ENCODE assay signal across 26 cellular contexts in the genomic region with DNA sequence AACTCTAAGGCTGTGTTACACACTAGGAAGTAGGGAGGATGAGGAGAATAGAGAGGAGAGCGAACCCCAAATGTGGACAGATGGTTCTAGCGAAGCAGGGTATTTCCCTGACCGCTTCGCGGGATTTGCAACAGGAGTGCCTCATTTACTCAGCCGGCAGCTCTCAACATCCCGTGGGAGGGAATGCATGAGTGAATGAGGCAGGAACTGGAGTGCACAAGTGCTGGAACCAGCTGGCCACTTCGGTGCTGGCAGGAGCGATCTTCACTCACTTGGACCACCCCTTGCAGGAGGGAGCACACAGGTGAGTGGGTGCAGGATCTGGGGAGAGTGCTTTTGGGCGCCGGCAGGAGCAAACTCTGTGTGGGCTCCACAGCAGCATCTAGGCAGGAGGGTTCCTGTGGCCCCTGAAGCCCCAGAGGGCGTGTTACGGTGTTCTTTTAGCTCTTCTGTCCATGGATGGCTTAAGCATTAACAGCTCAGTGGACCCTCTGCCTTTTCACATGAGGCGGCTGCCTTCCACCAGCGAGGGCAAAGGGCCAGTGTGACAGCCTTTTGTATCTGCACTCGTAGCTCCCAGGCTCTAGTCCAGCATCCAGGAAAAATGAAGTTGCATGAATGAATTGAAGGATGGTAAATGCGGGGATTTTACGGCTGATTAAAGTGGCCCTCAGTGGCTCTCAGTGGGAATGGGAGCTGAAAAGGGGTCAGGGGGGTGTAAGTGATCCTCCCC. TPM values are rescaled to one million over a fixed set of nuclear protein-coding genes. Genes with fewer than 3 reads are reported as not detected.
DNase-seq lines count a peak whose midpoint lies in the region; ATAC-seq lines count a peak whose summit lies in the region.
"Had no signal": no experiment of that assay in that cellular context is flagged by ENCODE, and none has a peak within 500 bp of the region (broad histone marks: within the 10 kb centered on the region; RNA-seq: fewer than 3 reads in every experiment).

No MANE protein-coding gene starts in this region.

- H3K79me2 ChIP-seq in trophoblast cell (ENCODE audit: control insufficient read depth, insufficient read depth, low read length, poor library complexity), result no peaks in the 10 kb centered on the region

- no peaks in the 10 kb centered on the region for H3K79me1 ChIP-seq in trophoblast cell (ENCODE audit: low read length)

- H4K91ac ChIP-seq in trophoblast cell (ENCODE audit: low read depth, low read length), result no peak overlapping the region

- H3K4me3 ChIP-seq in BLaER1 (no peak overlapping the region), trophoblast cell (ENCODE audit: low read depth, low read length) (no peak overlapping the region)
- H3K4me3 ChIP-seq: esophagus squamous epithelium, gastroesophageal sphincter had no signal

- no peaks in the 10 kb centered on the region for H4K20me1 ChIP-seq in BLaER1

- in situ Hi-C loops in G401 (cut with HindIII; ENCODE audit: low sequenced_read_pairs), result no loop called here

- peaks cover 34% of the 10 kb centered on the region for H3K4me1 ChIP-seq in BLaER1
- H3K4me1 ChIP-seq in trophoblast cell (ENCODE audit: control insufficient read depth in 1 of 2, insufficient read depth in 2 of 2, low read length in 2 of 2), result no peaks in the 10 kb centered on the region

- no peak overlapping the region for H2BK120ac ChIP-seq in trophoblast cell (ENCODE audit: insufficient read depth, low read length, poor library complexity)

- H4K8ac ChIP-seq in trophoblast cell (ENCODE audit: low read depth, low read length), result no peak overlapping the region

- no peak overlapping the region for H2AFZ ChIP-seq in trophoblast cell (ENCODE audit: insufficient read depth, low read length, poor library complexity)

- H3K4me2 ChIP-seq in BLaER1, result peak overlapping the region; percentile 55
- H3K4me2 ChIP-seq in trophoblast cell (ENCODE audit: low read length), result no peak overlapping the region

- no peak overlapping the region for H3K18ac ChIP-seq in trophoblast cell (ENCODE audit: low read length)

- H3K9ac ChIP-seq in BLaER1 (no peak overlapping the region), trophoblast cell (ENCODE audit: low read length) (no peak overlapping the region)

- H3K27ac ChIP-seq in BLaER1, result no peak overlapping the region
- H3K27ac ChIP-seq in trophoblast cell (ENCODE audit: low read depth, low read length), result no peak overlapping the region
- H3K27ac ChIP-seq: brain microvascular endothelial cell, esophagus squamous epithelium, gastroesophageal sphincter, HL-60 had no signal

- no peaks in the 10 kb centered on the region; the same call in 1 of the 2 replicates for H3K27me3 ChIP-seq in BLaER1
- peaks cover 3% of the 10 kb centered on the region for H3K27me3 ChIP-seq in trophoblast cell (ENCODE audit: insufficient read depth, low read length)

- H3K36me3 ChIP-seq in BLaER1 (no peaks in the 10 kb centered on the region), trophoblast cell (ENCODE audit: control insufficient read depth in 1 of 2, insufficient read depth in 2 of 2, low read length in 2 of 2) (no peaks in the 10 kb centered on the region)
- H3K36me3 ChIP-seq: brain microvascular endothelial cell, esophagus squamous epithelium, gastroesophageal sphincter had no signal

- no peak overlapping the region for H2AK5ac ChIP-seq in trophoblast cell (ENCODE audit: low read length)

- WGBS in trophoblast cell (ENCODE audit: extremely low coverage, insufficient coverage, insufficient read length), result no CpG with 5 or more reads among the region's 18 CpGs

- H3K4ac ChIP-seq in trophoblast cell (ENCODE audit: low read depth, low read length), result no peak overlapping the region

- no peak overlapping the region for H2BK12ac ChIP-seq in trophoblast cell (ENCODE audit: low read length)

- H3K23ac ChIP-seq in trophoblast cell (ENCODE audit: low read length), result no peak overlapping the region

- no peak for ATAC-seq in GM21619 (IDR thresholded peaks at IDR 0.05; ENCODE audit: unreplicated experiment)
- ATAC-seq: activated T-cell treated with anti-CD3 and anti-CD28 coated beads, Interleukin-2, amount 50 U/mL, for 4 hours; gastroesophageal sphincter; sciatic nerve; SK-N-SH treated with all-trans-retinoic acid at 6 μM for 48 hours; stimulated activated naive CD8-positive, alpha-beta T cell treated with anti-CD3 and anti-CD28 coated beads, Interleukin-15, Interleukin-2, amounts not matched to agents 100 U/mL and 50 U/mL, for 24 hours had no signal

- peak; percentile 68 for DNase-seq in G401 (ENCODE audit: low spot score)
- peak; percentile 56 for DNase-seq in NCI-H345 (lab: John Stamatoyannopoulos, UW)
- DNase-seq in left kidney (ENCODE audit: low read depth, low spot score), result peak; percentile 33
- DNase-seq in NCI-H446 treated with DMSO at 0.1 percent for 48 hours (lab: John Stamatoyannopoulos, UW), result no peak
- no peak for DNase-seq in GM03348 (ENCODE audit: low spot score)
- DNase-seq in trophoblast cell, result no peak
- DNase-seq: activated CD4-positive, alpha-beta T cell treated with anti-CD3 and anti-CD28 coated beads for 48 hours; activated naive CD4-positive, alpha-beta T cell; activated T-cell treated with anti-CD3 and anti-CD28 coated beads, Interleukin-2, amount 50 U/mL, for 4 hours; brain microvascular endothelial cell; CD4-positive, CD25-positive, alpha-beta regulatory T cell; DND-41; endodermal cell; esophagus squamous epithelium; HCEC 1CT; NCI-H2081 treated with DMSO at 0.1 percent for 48 hours; NCI-H774; OCI-M1; stimulated activated CD4-positive, alpha-beta T cell treated with anti-CD3 and anti-CD28 coated beads, Interleukin-15, amount 100 ng/mL, for 24 hours; stimulated activated naive CD8-positive, alpha-beta T cell treated with anti-CD3 and anti-CD28 coated beads, Interleukin-15, Interleukin-2, amounts not matched to agents 100 U/mL and 50 U/mL, for 24 hours had no signal

- H2BK5ac ChIP-seq in trophoblast cell (ENCODE audit: low read depth, low read length, poor library complexity), result no peak overlapping the region

- H4K12ac ChIP-seq in trophoblast cell (ENCODE audit: low read depth, low read length), result no peak overlapping the region

- no peaks in the 10 kb centered on the region for H3K9me3 ChIP-seq in BLaER1
- H3K9me3 ChIP-seq in trophoblast cell (ENCODE audit: insufficient read depth, low read depth, low read length), result peaks cover 2% of the 10 kb centered on the region
- H3K9me3 ChIP-seq: esophagus squamous epithelium had no signal

- H3K14ac ChIP-seq in trophoblast cell (ENCODE audit: low read length), result no peak overlapping the region

RNA-seq across cellular contexts. Expression of a gene that starts 17.4 kb away (rescaled TPM):
- 46.7 and 72.4 TPM in 2 replicates for total RNA-seq in G401 (2014; rRNA removed; shearing (Covaris generic))
- polyA plus RNA-seq in trophoblast cell (2013), result 47.5 and 47.9 TPM in 2 replicates

Comparison
In these comparisons a context has a peak if more than half of its experiments do, and no peak if none do; other contexts are left out.
1. DNase-seq: peak in G401 (single experiment), NCI-H345 (single experiment) and left kidney (single experiment); none in NCI-H446 treated with DMSO at 0.1 percent for 48 hours (single experiment), GM03348 (single experiment) and trophoblast cell (0 of 2).